Comparison of ENCODE assay signal across 26 cellular contexts in genomic region chr17:66976379-66976663, GRCh38. TPM values are rescaled to one million over a fixed set of nuclear protein-coding genes. Genes with fewer than 3 reads are reported as not detected.
"Had no signal": no experiment of that assay in that cellular context is flagged by ENCODE, and none has a peak within 500 bp of the region (broad histone marks: within the 10 kb centered on the region; RNA-seq: fewer than 3 reads in every experiment).

No MANE protein-coding gene starts in this region.

- H2AFZ ChIP-seq: parathyroid adenoma had no signal

- H3K4me1 ChIP-seq: parathyroid adenoma, spleen, testis, transverse colon, upper lobe of right lung, vagina had no signal

- H3K9ac ChIP-seq: parathyroid adenoma had no signal

- H3K9me3 ChIP-seq: ovary, psoas muscle, spleen, suprapubic skin, testis, tibial artery, transverse colon, upper lobe of right lung, vagina had no signal

- DNase-seq: naive B cell; naive thymus-derived CD8-positive, alpha-beta T cell; occipital lobe; ovary; spleen; stimulated activated CD4-positive, alpha-beta T cell treated with anti-CD3 and anti-CD28 coated beads, Interleukin-12 subunit alpha, Interleukin-12 subunit beta, amount 100 ng/mL, for 4 hours; stimulated activated CD4-positive, alpha-beta T cell treated with anti-CD3 and anti-CD28 coated beads, Interleukin-1b, Interleukin-23, amount 100 ng/mL, for 48 hours; stimulated activated CD4-positive, alpha-beta T cell treated with anti-CD3 and anti-CD28 coated beads, Interleukin-4, amount 100 ng/mL, for 1 hour; stimulated activated CD4-positive, alpha-beta T cell treated with anti-CD3 and anti-CD28 coated beads, Interleukin-4, amount 100 ng/mL, for 4 hours; stimulated activated CD8-positive, alpha-beta memory T cell treated with anti-CD3 and anti-CD28 coated beads, Interleukin-4, amount 100 ng/mL, for 48 hours; stimulated activated naive CD4-positive, alpha-beta T cell; testis; tibial artery; transverse colon; upper lobe of right lung had no signal

- H3K27ac ChIP-seq: ovary, parathyroid adenoma, psoas muscle, skin epidermis, spleen, suprapubic skin, testis, tibial artery, transverse colon, upper lobe of right lung, vagina had no signal

- H3K36me3 ChIP-seq: ovary, spleen, suprapubic skin, tibial artery, transverse colon, upper lobe of right lung, vagina had no signal

- H3K4me2 ChIP-seq: smooth muscle cell had no signal

- H3K4me3 ChIP-seq: ovary, psoas muscle, skin epidermis, smooth muscle cell, spleen, suprapubic skin, testis, tibial artery, transverse colon, upper lobe of right lung, vagina had no signal

- H3K79me2 ChIP-seq: parathyroid adenoma had no signal

- ATAC-seq: naive thymus-derived CD8-positive, alpha-beta T cell; natural killer cell treated with Interleukin-12 subunit alpha and Interleukin-12 subunit beta and Interleukin-15 and Interleukin-18, amount 100 ng/mL, for 72 hours; sciatic nerve; stimulated activated memory B cell treated with anti-CD40 and anti-IgM and Interleukin-4, amounts not matched to agents 10 μg/mL and 1 μg/mL and 100 μg/mL, for 72 hours had no signal

- H3K27me3 ChIP-seq: ovary, testis, vagina had no signal

RNA-seq across cellular contexts. Expression of gene CACNG4, which starts 11.8 kb away (rescaled TPM):
- total RNA-seq: naive thymus-derived CD8-positive, alpha-beta T cell; natural killer cell treated with Interleukin-12 subunit alpha and Interleukin-12 subunit beta and Interleukin-15 and Interleukin-18, amount 100 ng/mL, for 72 hours; osteoblast; psoas muscle; renal cortical epithelial cell; spleen had no signal
- polyA plus RNA-seq: naive thymus-derived CD8-positive, alpha-beta T cell; spleen had no signal
